17 cellular contexts compared by ENCODE assay signal in genomic region chr1:38746966-38747600, GRCh38.
A peak's percentile ranks its signal among the peaks of the same experiment; 100 is the strongest.
DNase-seq lines count a peak whose midpoint lies in the region; ATAC-seq and TF ChIP-seq lines count a peak whose summit lies in the region.
"Had no signal": no experiment of that assay in that cellular context is flagged by ENCODE, and none has a peak within 500 bp of the region (broad histone marks: within the 10 kb centered on the region; RNA-seq: fewer than 3 reads in every experiment).

No MANE protein-coding gene starts in this region.

- no peak overlapping the region for H3K14ac ChIP-seq in mesenchymal stem cell (ENCODE audit: low read length in 2 of 2)

- no peak overlapping the region for H2AK5ac ChIP-seq in mesenchymal stem cell (ENCODE audit: low read length, severe bottlenecking)

- H3K4me1 Mint-ChIP-seq in WTC11 = peaks cover 19% of the 10 kb centered on the region

- H3K36me3 ChIP-seq in mesenchymal stem cell (ENCODE audit: control insufficient read depth in 1 of 2, insufficient read depth in 2 of 2, low read depth in 1 of 2, low read length in 2 of 2) = no peaks in the 10 kb centered on the region
- H3K36me3 ChIP-seq: BLaER1 treated with 17β-estradiol and CSF1 and Interleukin-3, amounts not matched to agents 10 nM and 100 nM; left lung; suprapubic skin had no signal

- no peaks in the 10 kb centered on the region for H3K36me3 Mint-ChIP-seq in WTC11

- no peak overlapping the region for H3K4me3 ChIP-seq in mesenchymal stem cell (ENCODE audit: insufficient read depth in 1 of 2, low read depth in 1 of 2, low read length in 2 of 2)
- H3K4me3 ChIP-seq: BLaER1 treated with 17β-estradiol and CSF1 and Interleukin-3, amounts not matched to agents 10 nM and 100 nM; hepatocyte; left lung; suprapubic skin had no signal

- peaks cover 5% of the 10 kb centered on the region for H3K9me3 ChIP-seq in mesenchymal stem cell (ENCODE audit: control insufficient read depth, low read length)
- H3K9me3 ChIP-seq: left lung, suprapubic skin had no signal

- 0 out of 2 replicates have a peak overlapping the region, but pooled peaks have one; percentile 51 for H3K27ac Mint-ChIP-seq in WTC11

- H3K4me2 ChIP-seq in mesenchymal stem cell (ENCODE audit: low read length, poor library complexity, severe bottlenecking) = no peak overlapping the region
- H3K4me2 ChIP-seq: hepatocyte had no signal

- H3K27ac ChIP-seq in mesenchymal stem cell (ENCODE audit: low read length, poor library complexity, severe bottlenecking) = no peak overlapping the region
- H3K27ac ChIP-seq: BLaER1 treated with 17β-estradiol and CSF1 and Interleukin-3, amounts not matched to agents 10 nM and 100 nM; hepatocyte; HL-60; left lung; suprapubic skin had no signal

- H3K4ac ChIP-seq in mesenchymal stem cell (ENCODE audit: low read depth in 1 of 2, low read length in 2 of 2) = no peak overlapping the region

- no peak overlapping the region for H2BK5ac ChIP-seq in mesenchymal stem cell (ENCODE audit: low read depth, low read length, poor library complexity, severe bottlenecking)

- peaks cover 11% of the 10 kb centered on the region for H3K9me3 Mint-ChIP-seq in WTC11

- H3K9ac ChIP-seq in mesenchymal stem cell (ENCODE audit: low read length) = no peak overlapping the region
- H3K9ac ChIP-seq: BLaER1 treated with 17β-estradiol and CSF1 and Interleukin-3, amounts not matched to agents 10 nM and 100 nM had no signal

- ATAC-seq in WTC11 (peak; percentile 69), HG03378 (IDR thresholded peaks at IDR 0.05; ENCODE audit: unreplicated experiment) (no peak), GM19328 (IDR thresholded peaks at IDR 0.05; ENCODE audit: unreplicated experiment) (no peak), GM21515 (IDR thresholded peaks at IDR 0.05; ENCODE audit: unreplicated experiment) (no peak)
- ATAC-seq: left lung had no signal

- CTCF ChIA-PET in WTC11 (lab: Charles Lee) = interaction anchor here (0.6 to 1.1 kb wide), 3 partner anchors 19 to 345 kb away, joined by 3 read pairs; no protein-coding TSS in a partner anchor

- peak overlapping the region; percentile 30 for H4K8ac ChIP-seq in mesenchymal stem cell (ENCODE audit: low read length)

- no peak overlapping the region for H2BK12ac ChIP-seq in mesenchymal stem cell (ENCODE audit: low read length in 2 of 2)

- no peaks in the 10 kb centered on the region for H3K27me3 Mint-ChIP-seq in WTC11 (ENCODE audit: low read depth)

- H2BK15ac ChIP-seq in mesenchymal stem cell (ENCODE audit: low read depth, poor library complexity, severe bottlenecking) = no peak overlapping the region

- peak overlapping the region; percentile 34; the same call in 1 of the 2 replicates for H3K4me3 Mint-ChIP-seq in WTC11

- H2BK120ac ChIP-seq in mesenchymal stem cell (ENCODE audit: low read depth, low read length) = no peak overlapping the region

- POLR2A ChIA-PET in WTC11 (lab: Charles Lee) = interaction anchor here (1.5 kb wide), 1 partner anchor 31 kb away, joined by 3 read pairs; no protein-coding TSS in a partner anchor

- no peak overlapping the region for H2AFZ ChIP-seq in mesenchymal stem cell (ENCODE audit: low read depth, low read length)
- H2AFZ ChIP-seq: hepatocyte had no signal

- no peak overlapping the region for H3K18ac ChIP-seq in mesenchymal stem cell (ENCODE audit: low read depth in 1 of 2, low read length in 2 of 2)

- H4K91ac ChIP-seq in mesenchymal stem cell (ENCODE audit: low read length) = no peak overlapping the region

- peaks cover 0 to under 1% of the 10 kb centered on the region in 2 experiments for H3K27me3 ChIP-seq in mesenchymal stem cell (ENCODE audit: control insufficient read depth in 1 of 2, insufficient read depth in 1 of 2, low read length in 2 of 2)
- H3K27me3 ChIP-seq: BLaER1 treated with 17β-estradiol and CSF1 and Interleukin-3, amounts not matched to agents 10 nM and 100 nM; hepatocyte had no signal

- H3K23ac ChIP-seq in mesenchymal stem cell (ENCODE audit: low read length in 2 of 2) = no peak overlapping the region

- no peaks in the 10 kb centered on the region for H3K4me1 ChIP-seq in mesenchymal stem cell (ENCODE audit: control insufficient read depth, insufficient read depth, low read depth, low read length)
- H3K4me1 ChIP-seq: left lung, suprapubic skin had no signal

- DNase-seq in Daoy (ENCODE audit: low read depth) (peak; percentile 62), NCI-H1105 treated with DMSO at 0.1 percent for 48 hours (lab: John Stamatoyannopoulos, UW) (peak; percentile 86), WTC11 (ENCODE audit: low spot score) (peak; percentile 29), mesenchymal stem cell (no peak), HUDEP-2 (lab: John Stamatoyannopoulos, UW; ENCODE audit: unreplicated experiment in 76 of 76) (no peak)
- DNase-seq: activated CD4-positive, alpha-beta T cell treated with anti-CD3 and anti-CD28 coated beads, Interleukin-2, amount 50 U/mL, for 4 hours; activated effector memory CD4-positive, alpha-beta T cell treated with anti-CD3 and anti-CD28 coated beads, Interleukin-2, amount 50 U/mL, for 16 hours; left lung; NCI-H187 treated with DMSO at 0.1 percent for 48 hours; SHP77 treated with DMSO at 0.1 percent for 48 hours had no signal

- 44% methylated on average over 13 of the region's 16 CpGs for WGBS in mesenchymal stem cell

- no peak for TF ChIP-seq CTCF in WTC11 (IDR thresholded peaks at IDR 0.05)

- no peaks in the 10 kb centered on the region for H3K79me1 ChIP-seq in mesenchymal stem cell (replicated peaks; ENCODE audit: low read length, poor library complexity, severe bottlenecking)

TF ChIP-seq in WTC11, 78 proteins besides CTCF, POLR2A, EP300 and RAD21:
- TF ChIP-seq ZNF416 (CRISPR knock-in tag; IDR thresholded peaks at IDR 0.05) = no peak
- no peak for TF ChIP-seq ZNF425 (CRISPR knock-in tag; conservative IDR thresholded peaks at IDR 0.05)
- TF ChIP-seq IRF2 (CRISPR knock-in tag; IDR thresholded peaks at IDR 0.05; ENCODE audit: borderline replicate concordance, low read depth) = no peak
- no peak for TF ChIP-seq GTF2I (CRISPR knock-in tag; conservative IDR thresholded peaks at IDR 0.05)
- no peak for TF ChIP-seq TEAD4 (CRISPR knock-in tag; IDR thresholded peaks at IDR 0.05)

Comparison
In these comparisons a context has a peak if more than half of its experiments do, and no peak if none do; other contexts are left out.
1. DNase-seq: peak in Daoy (single experiment), NCI-H1105 treated with DMSO at 0.1 percent for 48 hours (single experiment) and WTC11 (single experiment); none in mesenchymal stem cell (single experiment) and HUDEP-2 (0 of 76).